Comparison of ENCODE assay signal across 1 cellular context in genomic region chr9:130138791-130139190, GRCh38.
TF ChIP-seq lines count a peak whose summit lies in the region.

No MANE protein-coding gene starts in this region.

TF ChIP-seq in WTC11, 78 proteins besides CTCF, POLR2A, EP300 and RAD21 (continued from another document):
- TF ChIP-seq PRDM15 (CRISPR knock-in tag; IDR thresholded peaks at IDR 0.05): no peak
- no peak for TF ChIP-seq SP1 (CRISPR knock-in tag; conservative IDR thresholded peaks at IDR 0.05)
- TF ChIP-seq ZNF423 (CRISPR knock-in tag; IDR thresholded peaks at IDR 0.05): no peak
- no peak for TF ChIP-seq ATF1 (CRISPR knock-in tag; IDR thresholded peaks at IDR 0.05)
